11 cellular contexts compared by ENCODE assay signal in the genomic region with DNA sequence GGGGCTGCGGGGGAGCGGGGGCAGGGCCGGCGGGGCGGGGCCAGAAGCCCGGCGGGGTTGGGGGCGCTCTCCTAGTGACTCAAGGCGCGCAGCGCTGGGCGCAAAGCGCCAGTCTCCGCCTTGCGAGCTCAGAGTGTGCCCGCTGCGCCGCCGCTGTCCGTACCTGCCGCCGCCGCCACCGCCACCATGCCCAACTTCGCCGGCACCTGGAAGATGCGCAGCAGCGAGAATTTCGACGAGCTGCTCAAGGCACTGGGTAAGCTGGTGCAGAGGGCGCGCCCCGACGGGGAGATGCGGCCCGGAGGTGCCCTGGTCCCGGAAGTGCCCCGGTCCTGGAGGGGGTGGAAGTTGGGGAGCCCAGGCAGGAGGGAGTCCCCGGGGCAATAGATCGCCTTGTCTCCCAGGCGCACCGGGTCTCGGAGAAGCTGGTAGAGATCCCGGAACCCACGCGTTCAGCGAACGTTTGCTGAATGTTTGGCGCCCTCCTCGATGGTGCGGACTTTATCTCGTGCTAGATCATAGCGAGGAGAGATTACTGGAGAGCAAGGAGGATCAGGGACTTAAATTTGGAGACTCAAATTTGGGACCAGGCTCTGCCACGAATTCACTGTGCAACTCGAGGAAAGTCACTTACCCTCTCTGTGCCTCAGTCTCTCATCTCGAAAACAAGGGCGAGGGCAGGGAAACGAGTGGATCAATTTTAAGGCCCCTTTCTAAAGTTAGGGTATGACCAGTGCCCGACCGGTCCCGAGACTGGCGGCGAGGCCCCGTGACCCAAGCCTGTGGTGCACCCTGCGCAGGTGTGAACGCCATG. TPM values are rescaled to one million over a fixed set of nuclear protein-coding genes. Genes with fewer than 3 reads are reported as not detected.
DNase-seq lines count a peak whose midpoint lies in the region; ATAC-seq and TF ChIP-seq lines count a peak whose summit lies in the region.
"Had no signal": no experiment of that assay in that cellular context is flagged by ENCODE, and none has a peak within 500 bp of the region (broad histone marks: within the 10 kb centered on the region; RNA-seq: fewer than 3 reads in every experiment).

A gene (plus strand): TSS at position 111 of the 814 bp plus-strand sequence. CDS start 76 bp downstream, at position 187.

- no peaks in the 10 kb centered on the region for H3K4me1 ChIP-seq in adrenal gland (replicated peaks in 1 of 2)

- peaks cover 15 to 23% of the 10 kb centered on the region in 2 donors for H3K27me3 Mint-ChIP-seq in natural killer cell treated with Interleukin-12 subunit alpha and Interleukin-12 subunit beta and Interleukin-15 and Interleukin-18, amount 100 ng/mL, for 72 hours
- H3K27me3 Mint-ChIP-seq in natural killer cell (ENCODE audit: low read depth in 2 of 2) = peaks cover 19 to 23% of the 10 kb centered on the region in 2 donors
- peaks cover 32% of the 10 kb centered on the region for H3K27me3 Mint-ChIP-seq in WTC11 (ENCODE audit: low read depth)

- POLR2A ChIA-PET in WTC11 (lab: Charles Lee) = interaction anchor here (0.6 to 0.9 kb wide), 2 partner anchors 8 to 13 kb away, joined by 4 to 6 read pairs; no protein-coding TSS in a partner anchor

- H3K4me3 ChIP-seq in adrenal gland = no peak within 1 kb of the TSS

- WGBS in adrenal gland, 4 donors = 2 to 4% (median 2%) methylated on average over 11 to 66 of the region's 66 CpGs

- H3K9me3 ChIP-seq in adrenal gland (replicated peaks in 1 of 3) = no peaks in the 10 kb centered on the region

- no peaks in the 10 kb centered on the region for H3K36me3 Mint-ChIP-seq in natural killer cell treated with Interleukin-12 subunit alpha and Interleukin-12 subunit beta and Interleukin-15 and Interleukin-18, amount 100 ng/mL, for 72 hours
- H3K36me3 Mint-ChIP-seq in natural killer cell (no peaks in the 10 kb centered on the region), WTC11 (peaks cover 29% of the 10 kb centered on the region)

- H3K36me3 ChIP-seq in adrenal gland (replicated peaks in 1 of 2) = no peaks in the 10 kb centered on the region

- TF ChIP-seq CTCF in natural killer cell (IDR thresholded peaks at IDR 0.05) (no peak), WTC11 (IDR thresholded peaks at IDR 0.05) (no peak), adrenal gland (IDR thresholded peaks at IDR 0.05) (no peak)

- no peak for TF ChIP-seq POLR2A in adrenal gland (IDR thresholded peaks at IDR 0.05)

- H3K27ac Mint-ChIP-seq in natural killer cell treated with Interleukin-12 subunit alpha and Interleukin-12 subunit beta and Interleukin-15 and Interleukin-18, amount 100 ng/mL, for 72 hours = no peak within 1 kb of the TSS
- H3K27ac Mint-ChIP-seq in natural killer cell (no peak within 1 kb of the TSS), WTC11 (no peak within 1 kb of the TSS)

- peaks cover 40% of the 10 kb centered on the region for H3K27me3 ChIP-seq in adrenal gland

- peak; percentile 14 to 29 for ATAC-seq in natural killer cell treated with Interleukin-12 subunit alpha and Interleukin-12 subunit beta and Interleukin-15 and Interleukin-18, amount 100 ng/mL, for 72 hours
- ATAC-seq in natural killer cell (no peak), WTC11 (peak; percentile 75), GM21723 (IDR thresholded peaks at IDR 0.05; ENCODE audit: unreplicated experiment) (no peak)

- intact Hi-C loops in natural killer cell (cut with micrococcal nuclease) (no loop called here), adrenal gland (cut with DNase I) (no loop called here)

- CTCF ChIA-PET in WTC11 (lab: Charles Lee) = interaction anchor here (0.6 to 1.6 kb wide), 11 partner anchors 14 to 225 kb away, joined by 3 to 11 read pairs (median 4); no protein-coding TSS in a partner anchor

- H3K9me3 Mint-ChIP-seq in natural killer cell treated with Interleukin-12 subunit alpha and Interleukin-12 subunit beta and Interleukin-15 and Interleukin-18, amount 100 ng/mL, for 72 hours = no peaks in the 10 kb centered on the region
- H3K9me3 Mint-ChIP-seq in natural killer cell (no peaks in the 10 kb centered on the region), WTC11 (no peaks in the 10 kb centered on the region)

- no peak for DNase-seq in natural killer cell treated with Interleukin-12 subunit alpha and Interleukin-12 subunit beta and Interleukin-15 and Interleukin-18, amount 100 ng/mL, for 72 hours (ENCODE audit: low spot score)
- DNase-seq in natural killer cell (no peak), WTC11 (ENCODE audit: low spot score) (peak; percentile 76), left kidney (ENCODE audit: low read depth, low spot score) (peak; percentile 72), SW480 (ENCODE audit: low spot score) (no peak), adrenal gland (no peak)
- no peak for DNase-seq in activated CD4-positive, alpha-beta T cell treated with anti-CD3 and anti-CD28 coated beads for 4 hours
- DNase-seq: activated CD4-positive, CD25-positive, alpha-beta regulatory T cell had no signal

- H3K4me3 Mint-ChIP-seq in natural killer cell treated with Interleukin-12 subunit alpha and Interleukin-12 subunit beta and Interleukin-15 and Interleukin-18, amount 100 ng/mL, for 72 hours = no peak within 1 kb of the TSS
- H3K4me3 Mint-ChIP-seq in natural killer cell = no peak within 1 kb of the TSS
- H3K4me3 Mint-ChIP-seq in WTC11 = peak within 1 kb of the TSS; percentile 80

- H3K27ac ChIP-seq in adrenal gland = no peak within 1 kb of the TSS
- H3K27ac ChIP-seq: epithelial cell of prostate had no signal

- H3K4me1 Mint-ChIP-seq in natural killer cell treated with Interleukin-12 subunit alpha and Interleukin-12 subunit beta and Interleukin-15 and Interleukin-18, amount 100 ng/mL, for 72 hours (ENCODE audit: low read depth in 2 of 2) = peaks cover 0 to 3% of the 10 kb centered on the region in 2 donors
- H3K4me1 Mint-ChIP-seq in natural killer cell (no peaks in the 10 kb centered on the region), WTC11 (peaks cover 28% of the 10 kb centered on the region)

TF ChIP-seq in WTC11, 78 proteins besides CTCF, POLR2A, EP300 and RAD21 (continues in another document):
- TF ChIP-seq GTF2I (CRISPR knock-in tag; conservative IDR thresholded peaks at IDR 0.05) (peak; percentile 39; the same call in 1 of the 2 replicates), SOX15 (CRISPR knock-in tag; IDR thresholded peaks at IDR 0.05) (no peak), ZNF138 (CRISPR knock-in tag; conservative IDR thresholded peaks at IDR 0.05) (no peak), NR1H2 (CRISPR knock-in tag; IDR thresholded peaks at IDR 0.05) (no peak), ELF4 (CRISPR knock-in tag; IDR thresholded peaks at IDR 0.05; ENCODE audit: low read depth) (no peak), MYBL2 (CRISPR knock-in tag; IDR thresholded peaks at IDR 0.05) (peak; percentile 37; the same call in 1 of the 2 replicates)
- TF ChIP-seq, protein P1, sequence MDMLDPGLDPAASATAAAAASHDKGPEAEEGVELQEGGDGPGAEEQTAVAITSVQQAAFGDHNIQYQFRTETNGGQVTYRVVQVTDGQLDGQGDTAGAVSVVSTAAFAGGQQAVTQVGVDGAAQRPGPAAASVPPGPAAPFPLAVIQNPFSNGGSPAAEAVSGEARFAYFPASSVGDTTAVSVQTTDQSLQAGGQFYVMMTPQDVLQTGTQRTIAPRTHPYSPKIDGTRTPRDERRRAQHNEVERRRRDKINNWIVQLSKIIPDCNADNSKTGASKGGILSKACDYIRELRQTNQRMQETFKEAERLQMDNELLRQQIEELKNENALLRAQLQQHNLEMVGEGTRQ (CRISPR knock-in tag; IDR thresholded peaks at IDR 0.05) = no peak; the same call in 1 of the 2 replicates
- TF ChIP-seq, protein P2, sequence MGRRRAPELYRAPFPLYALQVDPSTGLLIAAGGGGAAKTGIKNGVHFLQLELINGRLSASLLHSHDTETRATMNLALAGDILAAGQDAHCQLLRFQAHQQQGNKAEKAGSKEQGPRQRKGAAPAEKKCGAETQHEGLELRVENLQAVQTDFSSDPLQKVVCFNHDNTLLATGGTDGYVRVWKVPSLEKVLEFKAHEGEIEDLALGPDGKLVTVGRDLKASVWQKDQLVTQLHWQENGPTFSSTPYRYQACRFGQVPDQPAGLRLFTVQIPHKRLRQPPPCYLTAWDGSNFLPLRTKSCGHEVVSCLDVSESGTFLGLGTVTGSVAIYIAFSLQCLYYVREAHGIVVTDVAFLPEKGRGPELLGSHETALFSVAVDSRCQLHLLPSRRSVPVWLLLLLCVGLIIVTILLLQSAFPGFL (CRISPR knock-in tag; IDR thresholded peaks at IDR 0.05; ENCODE audit: borderline replicate concordance) = no peak
- TF ChIP-seq, protein P3, sequence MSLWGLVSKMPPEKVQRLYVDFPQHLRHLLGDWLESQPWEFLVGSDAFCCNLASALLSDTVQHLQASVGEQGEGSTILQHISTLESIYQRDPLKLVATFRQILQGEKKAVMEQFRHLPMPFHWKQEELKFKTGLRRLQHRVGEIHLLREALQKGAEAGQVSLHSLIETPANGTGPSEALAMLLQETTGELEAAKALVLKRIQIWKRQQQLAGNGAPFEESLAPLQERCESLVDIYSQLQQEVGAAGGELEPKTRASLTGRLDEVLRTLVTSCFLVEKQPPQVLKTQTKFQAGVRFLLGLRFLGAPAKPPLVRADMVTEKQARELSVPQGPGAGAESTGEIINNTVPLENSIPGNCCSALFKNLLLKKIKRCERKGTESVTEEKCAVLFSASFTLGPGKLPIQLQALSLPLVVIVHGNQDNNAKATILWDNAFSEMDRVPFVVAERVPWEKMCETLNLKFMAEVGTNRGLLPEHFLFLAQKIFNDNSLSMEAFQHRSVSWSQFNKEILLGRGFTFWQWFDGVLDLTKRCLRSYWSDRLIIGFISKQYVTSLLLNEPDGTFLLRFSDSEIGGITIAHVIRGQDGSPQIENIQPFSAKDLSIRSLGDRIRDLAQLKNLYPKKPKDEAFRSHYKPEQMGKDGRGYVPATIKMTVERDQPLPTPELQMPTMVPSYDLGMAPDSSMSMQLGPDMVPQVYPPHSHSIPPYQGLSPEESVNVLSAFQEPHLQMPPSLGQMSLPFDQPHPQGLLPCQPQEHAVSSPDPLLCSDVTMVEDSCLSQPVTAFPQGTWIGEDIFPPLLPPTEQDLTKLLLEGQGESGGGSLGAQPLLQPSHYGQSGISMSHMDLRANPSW (CRISPR knock-in tag; conservative IDR thresholded peaks at IDR 0.05; ENCODE audit: low read depth) = no peak
- TF ChIP-seq, protein P4, sequence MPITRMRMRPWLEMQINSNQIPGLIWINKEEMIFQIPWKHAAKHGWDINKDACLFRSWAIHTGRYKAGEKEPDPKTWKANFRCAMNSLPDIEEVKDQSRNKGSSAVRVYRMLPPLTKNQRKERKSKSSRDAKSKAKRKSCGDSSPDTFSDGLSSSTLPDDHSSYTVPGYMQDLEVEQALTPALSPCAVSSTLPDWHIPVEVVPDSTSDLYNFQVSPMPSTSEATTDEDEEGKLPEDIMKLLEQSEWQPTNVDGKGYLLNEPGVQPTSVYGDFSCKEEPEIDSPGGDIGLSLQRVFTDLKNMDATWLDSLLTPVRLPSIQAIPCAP (CRISPR knock-in tag; IDR thresholded peaks at IDR 0.05) = 0 out of 2 replicates have a peak, but pooled peaks have one; percentile 29

RNA-seq across cellular contexts. Expression of the gene that starts here (rescaled TPM):
- not detected for total RNA-seq in natural killer cell treated with Interleukin-12 subunit alpha and Interleukin-12 subunit beta and Interleukin-15 and Interleukin-18, amount 100 ng/mL, for 72 hours
- total RNA-seq in natural killer cell (not detected), WTC11 (2021) (374 to 444 TPM (median 377 TPM) in 3 replicates), adrenal gland (1 to 10 TPM in 2 of 8 donors, under 1 TPM in 3, not detected in 3; 0.39 to 2.4 (median 0.79) TPM)
- polyA plus RNA-seq in adrenal gland = 1 to 10 TPM in 1 of 3 donors, under 1 TPM in 2; 0.67 to 1.2 (median 0.80) TPM
- total RNA-seq: RPMI7951 had no signal

Comparison
In these comparisons a context has a peak if more than half of its experiments do, and no peak if none do; other contexts are left out.
1. RNA of the gene that starts here (total RNA-seq): 374 to 444 TPM in WTC11; 0.39 to 2.4 TPM in adrenal gland, not detected in natural killer cell treated with Interleukin-12 subunit alpha and Interleukin-12 subunit beta and Interleukin-15 and Interleukin-18, amount 100 ng/mL, for 72 hours and not detected in natural killer cell; every median in the first group is over 100 times any median in the second.
2. Peak in ATAC-seq in natural killer cell treated with Interleukin-12 subunit alpha and Interleukin-12 subunit beta and Interleukin-15 and Interleukin-18, amount 100 ng/mL, for 72 hours; RNA of the gene not detected or under 1 TPM.
3. DNase-seq: peak in WTC11 (single experiment) and left kidney (single experiment); none in natural killer cell treated with Interleukin-12 subunit alpha and Interleukin-12 subunit beta and Interleukin-15 and Interleukin-18, amount 100 ng/mL, for 72 hours (single experiment), natural killer cell (single experiment), SW480 (single experiment), adrenal gland (0 of 7) and activated CD4-positive, alpha-beta T cell treated with anti-CD3 and anti-CD28 coated beads for 4 hours (0 of 2).